In genomic region chr3:148998715-148999413, GRCh38 we compare ENCODE assay signal across 8 cellular contexts. TPM values are rescaled to one million over a fixed set of nuclear protein-coding genes. Genes with fewer than 3 reads are reported as not detected.
DNase-seq lines count a peak whose midpoint lies in the region; ATAC-seq and TF ChIP-seq lines count a peak whose summit lies in the region.

No MANE protein-coding gene starts in this region.

- H3K27ac ChIP-seq in iPS-18a (ENCODE audit: low read length), result no peak overlapping the region
- H3K27ac ChIP-seq in suprapubic skin, result no peak overlapping the region

- H3K36me3 ChIP-seq in iPS-18a (ENCODE audit: control insufficient read depth, low read depth, low read length), result peaks cover 13% of the 10 kb centered on the region
- H3K36me3 ChIP-seq in suprapubic skin, result peaks cover 31% of the 10 kb centered on the region

- H3K9me3 ChIP-seq in iPS-18a (ENCODE audit: control insufficient read depth, low read depth, low read length), result no peaks in the 10 kb centered on the region
- no peaks in the 10 kb centered on the region for H3K9me3 ChIP-seq in suprapubic skin

- TF ChIP-seq CTCF in suprapubic skin (IDR thresholded peaks at IDR 0.05), result no peak

- H3K4me3 ChIP-seq in iPS-18a (ENCODE audit: low read length), result no peak overlapping the region
- no peak overlapping the region for H3K4me3 ChIP-seq in suprapubic skin

- H3K9ac ChIP-seq in iPS-18a (ENCODE audit: low read length), result peak overlapping the region; percentile 16

- DNase-seq in DMS79 (lab: John Stamatoyannopoulos, UW) (peak; percentile 66), NCI-H69 (lab: John Stamatoyannopoulos, UW) (peak; percentile 14), suprapubic skin (ENCODE audit: low spot score in 2 of 2) (no peak)
- DNase-seq in stimulated activated naive CD4-positive, alpha-beta T cell treated with Interleukin-2 at 50 U/mL for 16 hours (lab: John Stamatoyannopoulos, UW), result no peak

- H3K4me1 ChIP-seq in iPS-18a (ENCODE audit: control insufficient read depth, low read depth, low read length) (peaks cover 23% of the 10 kb centered on the region), suprapubic skin (peaks cover 7% of the 10 kb centered on the region)

- WGBS in suprapubic skin, result 36% methylated on average over 7 of the region's 7 CpGs

- H3K27me3 ChIP-seq in iPS-18a (ENCODE audit: control insufficient read depth, insufficient read depth, low read length), result no peaks in the 10 kb centered on the region
- H3K27me3 ChIP-seq in suprapubic skin, result no peaks in the 10 kb centered on the region

- ATAC-seq in GM21576 (IDR thresholded peaks at IDR 0.05; ENCODE audit: unreplicated experiment) (peak; percentile 37), HG02884 (IDR thresholded peaks at IDR 0.05; ENCODE audit: unreplicated experiment) (no peak), GM18873 (IDR thresholded peaks at IDR 0.05; ENCODE audit: low FRiP score, unreplicated experiment) (no peak)

- no peak for TF ChIP-seq EP300 in suprapubic skin (IDR thresholded peaks at IDR 0.05)

- TF ChIP-seq POLR2A in suprapubic skin (IDR thresholded peaks at IDR 0.05), result no peak

RNA-seq across cellular contexts. Expression of gene GYG1, which starts 7.5 kb away (rescaled TPM):
- 10 to 100 TPM in 3 of 4 donors, 1 to 10 TPM in 1; 9.3 to 17.5 (median 13.4) TPM for total RNA-seq in suprapubic skin

Comparison
In these comparisons a context has a peak if more than half of its experiments do, and no peak if none do; other contexts are left out.
1. DNase-seq: peak in DMS79 (single experiment) and NCI-H69 (single experiment); none in stimulated activated naive CD4-positive, alpha-beta T cell treated with Interleukin-2 at 50 U/mL for 16 hours (single experiment) and suprapubic skin (0 of 2).